In genomic region chr10:46318808-46319207, GRCh38 we compare ENCODE assay signal across 18 cellular contexts. TPM values are rescaled to one million over a fixed set of nuclear protein-coding genes. Genes with fewer than 3 reads are reported as not detected.
DNase-seq lines count a peak whose midpoint lies in the region; ATAC-seq and TF ChIP-seq lines count a peak whose summit lies in the region.
"Had no signal": no experiment of that assay in that cellular context is flagged by ENCODE, and none has a peak within 500 bp of the region (broad histone marks: within the 10 kb centered on the region; RNA-seq: fewer than 3 reads in every experiment).

No MANE protein-coding gene starts in this region.

- 13 to 37% (median 19%) methylated on average over 3 of the region's 3 CpGs for WGBS in heart left ventricle, 4 donors
- WGBS in mesenchymal stem cell, result 81% methylated on average over 3 of the region's 3 CpGs

- TF ChIP-seq CTCF in heart left ventricle (IDR thresholded peaks at IDR 0.05), result no peak

- H3K23ac ChIP-seq in mesenchymal stem cell (ENCODE audit: low read length in 2 of 2), result no peak overlapping the region

- peak in 3 of 4 donors; percentile 68 to 82 (median 76) for ATAC-seq in heart left ventricle
- no peak for ATAC-seq in GM21825 (IDR thresholded peaks at IDR 0.05; ENCODE audit: unreplicated experiment)
- ATAC-seq: A549 had no signal

- peak overlapping the region; percentile 14 for H2BK5ac ChIP-seq in mesenchymal stem cell (ENCODE audit: low read depth, low read length, poor library complexity, severe bottlenecking)

- H3K4me3 ChIP-seq in heart left ventricle (no peak overlapping the region), mesenchymal stem cell (ENCODE audit: insufficient read depth in 1 of 2, low read depth in 1 of 2, low read length in 2 of 2) (no peak overlapping the region)
- H3K4me3 ChIP-seq: A549 had no signal

- DNase-seq in NCI-H748 (lab: John Stamatoyannopoulos, UW; ENCODE audit: unreplicated experiment) (peak; percentile 44), NCI-H748 treated with DMSO at 0.1 percent for 48 hours (lab: John Stamatoyannopoulos, UW) (no peak), OCI-M1 (lab: John Stamatoyannopoulos, UW) (peak; percentile 61), heart left ventricle (no peak), mesenchymal stem cell (no peak), CD1c-positive myeloid dendritic cell (ENCODE audit: extremely low spot score) (no peak)
- DNase-seq: CD4-positive, alpha-beta memory T cell; MM.1S; NCI-H187; NCI-H226; NCI-H526 treated with DMSO at 0.1 percent for 48 hours; SHP77 treated with DMSO at 0.1 percent for 48 hours had no signal

- no peak overlapping the region for H2BK12ac ChIP-seq in mesenchymal stem cell (ENCODE audit: low read length in 2 of 2)

- H3K9ac ChIP-seq in mesenchymal stem cell (ENCODE audit: low read length), result no peak overlapping the region

- H3K18ac ChIP-seq in mesenchymal stem cell (ENCODE audit: low read depth in 1 of 2, low read length in 2 of 2), result no peak overlapping the region

- no peak overlapping the region for H2AFZ ChIP-seq in mesenchymal stem cell (ENCODE audit: low read depth, low read length)

- intact Hi-C loops in heart left ventricle (cut with DNase I), result no loop called here

- H3K79me1 ChIP-seq in mesenchymal stem cell (replicated peaks; ENCODE audit: low read length, poor library complexity, severe bottlenecking), result no peaks in the 10 kb centered on the region

- no peak overlapping the region for H3K14ac ChIP-seq in mesenchymal stem cell (ENCODE audit: low read length in 2 of 2)

- H2BK120ac ChIP-seq in mesenchymal stem cell (ENCODE audit: low read depth, low read length), result no peak overlapping the region

- H2BK15ac ChIP-seq in mesenchymal stem cell (ENCODE audit: low read depth, poor library complexity, severe bottlenecking), result no peak overlapping the region

- H4K91ac ChIP-seq in mesenchymal stem cell (ENCODE audit: low read length), result no peak overlapping the region

- no peak overlapping the region for H3K4ac ChIP-seq in mesenchymal stem cell (ENCODE audit: low read depth in 1 of 2, low read length in 2 of 2)

- H3K9me3 ChIP-seq in heart left ventricle (no peaks in the 10 kb centered on the region), mesenchymal stem cell (ENCODE audit: control insufficient read depth, low read length) (peaks cover 5% of the 10 kb centered on the region)
- H3K9me3 ChIP-seq: A549 had no signal

- H3K36me3 ChIP-seq in heart left ventricle (no peaks in the 10 kb centered on the region), mesenchymal stem cell (ENCODE audit: control insufficient read depth in 1 of 2, insufficient read depth in 2 of 2, low read depth in 1 of 2, low read length in 2 of 2) (no peaks in the 10 kb centered on the region)

- no peak overlapping the region for H4K8ac ChIP-seq in mesenchymal stem cell (ENCODE audit: low read length)

- H3K27me3 ChIP-seq in heart left ventricle (no peaks in the 10 kb centered on the region), mesenchymal stem cell (ENCODE audit: control insufficient read depth in 1 of 2, insufficient read depth in 1 of 2, low read length in 2 of 2) (peaks cover 34 to 43% of the 10 kb centered on the region in 2 experiments)

- no peak for TF ChIP-seq POLR2A in heart left ventricle (IDR thresholded peaks at IDR 0.05)

- no peak overlapping the region for H2AK5ac ChIP-seq in mesenchymal stem cell (ENCODE audit: low read length, severe bottlenecking)

- peaks cover 0 to 7% (median 0%) of the 10 kb centered on the region in 12 donors for H3K4me1 ChIP-seq in heart left ventricle
- no peaks in the 10 kb centered on the region for H3K4me1 ChIP-seq in mesenchymal stem cell (ENCODE audit: control insufficient read depth, insufficient read depth, low read depth, low read length)
- H3K4me1 ChIP-seq: A549 had no signal

- H3K27ac ChIP-seq in heart left ventricle, result no peak overlapping the region
- H3K27ac ChIP-seq in mesenchymal stem cell (ENCODE audit: low read length, poor library complexity, severe bottlenecking), result no peak overlapping the region
- H3K27ac ChIP-seq: A549 had no signal

- H3K4me2 ChIP-seq in mesenchymal stem cell (ENCODE audit: low read length, poor library complexity, severe bottlenecking), result no peak overlapping the region
- H3K4me2 ChIP-seq: A549 had no signal

RNA-seq across cellular contexts. Expression of gene ANTXRL, which starts 32.0 kb away (rescaled TPM):
- total RNA-seq in heart left ventricle, result under 1 TPM in 2 of 9 donors, not detected in 7; 0.42 to 0.90 TPM
- under 1 TPM in 1 of 2 donors, not detected in 1; 0.99 TPM for polyA plus RNA-seq in heart left ventricle
- not detected for polyA plus RNA-seq in mesenchymal stem cell (2013, experiment 1 of 2)
- not detected for polyA plus RNA-seq in mesenchymal stem cell (2013, experiment 2 of 2)
- total RNA-seq: CD4-positive, alpha-beta memory T cell; H1; LHCN-M2 had no signal
- polyA plus RNA-seq: BJ; CD4-positive, alpha-beta memory T cell; H1 had no signal

RNA-seq across cellular contexts. Expression of gene ANXA8L1, which starts 56.8 kb away (rescaled TPM):
- 10 to 100 TPM in 1 of 9 donors, 1 to 10 TPM in 1, not detected in 7; 1.6 to 43.5 TPM for total RNA-seq in heart left ventricle
- under 1 TPM in 1 of 2 donors, not detected in 1; 0.08 TPM for polyA plus RNA-seq in heart left ventricle
- polyA plus RNA-seq in mesenchymal stem cell (2013, experiment 1 of 2), result 0.25 TPM
- polyA plus RNA-seq in mesenchymal stem cell (2013, experiment 2 of 2), result 0.10 TPM
- total RNA-seq: CD4-positive, alpha-beta memory T cell; H1; LHCN-M2; OCI-LY7 had no signal
- polyA plus RNA-seq: CD4-positive, alpha-beta memory T cell; H1 had no signal

Comparison
In these comparisons a context has a peak if more than half of its experiments do, and no peak if none do; other contexts are left out.
1. DNase-seq: peak in NCI-H748 (single experiment) and OCI-M1 (single experiment); none in NCI-H748 treated with DMSO at 0.1 percent for 48 hours (single experiment), heart left ventricle (0 of 5), mesenchymal stem cell (single experiment) and CD1c-positive myeloid dendritic cell (single experiment).